ENCODE assay signal across 11 cellular contexts in the genomic region with DNA sequence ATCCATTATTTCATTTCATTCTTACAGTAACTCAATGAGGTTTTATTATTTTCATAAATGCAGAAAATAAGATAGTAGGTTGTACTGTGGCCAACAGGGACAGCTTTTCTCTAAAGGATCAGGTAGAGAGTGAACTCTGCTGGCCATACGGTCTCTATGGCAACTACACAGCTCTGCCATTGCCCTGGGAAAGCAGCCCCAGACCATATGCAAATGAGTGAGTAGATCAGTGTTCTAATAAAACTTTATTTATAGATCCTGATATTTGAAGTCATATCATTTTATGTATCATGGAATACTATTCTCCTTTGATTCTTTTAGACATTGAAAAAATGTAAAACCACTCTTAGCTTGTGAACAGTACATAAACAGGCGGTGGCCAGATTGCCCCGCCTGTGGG.
DNase-seq lines count a peak whose midpoint lies in the region; ATAC-seq, FAIRE-seq and TF ChIP-seq lines count a peak whose summit lies in the region.
"Had no signal": no experiment of that assay in that cellular context is flagged by ENCODE, and none has a peak within 500 bp of the region (broad histone marks: within the 10 kb centered on the region; RNA-seq: fewer than 3 reads in every experiment).

No MANE protein-coding gene starts in this region.

- H3K27me3 ChIP-seq in lower lobe of right lung (ENCODE audit: low read depth) (no peaks in the 10 kb centered on the region), thyroid gland (no peaks in the 10 kb centered on the region)

- TF ChIP-seq CTCF in MCF 10A (IDR thresholded peaks at IDR 0.05; ENCODE audit: unreplicated experiment) (no peak), lower lobe of right lung (IDR thresholded peaks at IDR 0.05) (no peak), thyroid gland (IDR thresholded peaks at IDR 0.05) (no peak), GM13977 (IDR thresholded peaks at IDR 0.05; ENCODE audit: extremely low read depth, insufficient read depth, missing control alignments) (no peak)

- CTCF ChIA-PET in MCF 10A (lab: Yijun Ruan, JAX) = interaction anchor here (0.6 to 2.3 kb wide), 12 partner anchors 9 to 328 kb away, joined by 3 to 11 read pairs (median 4); no protein-coding TSS in a partner anchor

- in situ Hi-C loops in GM13977 (cut with MboI; ENCODE audit: low pct_unique_long_range_greater_than_20kb, low sequenced_read_pairs, unreplicated experiment) = no loop called here

- no peaks in the 10 kb centered on the region for H3K36me3 Mint-ChIP-seq in MCF 10A (ENCODE audit: insufficient read depth, unreplicated experiment)
- H3K36me3 Mint-ChIP-seq: activated naive CD8-positive, alpha-beta T cell had no signal

- peak overlapping the region; percentile 83 for H3K27ac Mint-ChIP-seq in MCF 10A (ENCODE audit: low read depth, unreplicated experiment)
- H3K27ac Mint-ChIP-seq: activated naive CD8-positive, alpha-beta T cell had no signal

- peak in 1 of 2 donors; percentile 34 for ATAC-seq in lower lobe of right lung

- DNase-seq in SIG-M5 treated with dmso at 0.1 percent for 504 hours (lab: John Stamatoyannopoulos, UW; ENCODE audit: unreplicated experiment) (peak; percentile 41), SIG-M5 (lab: John Stamatoyannopoulos, UW) (no peak), MCF 10A (ENCODE audit: unreplicated experiment) (peak; percentile 43), lower lobe of right lung (no peak), thyroid gland (no peak), GM12892 (ENCODE audit: insufficient read length) (no peak), hepatic stellate cell (ENCODE audit: low spot score) (no peak), GM13977 (ENCODE audit: low spot score) (no peak)
- DNase-seq: NCI-H2171; stimulated activated CD4-positive, alpha-beta T cell treated with anti-CD3 and anti-CD28 coated beads, Interleukin-4, amount 100 ng/mL, for 1 hour had no signal

- H3K27me3 Mint-ChIP-seq in MCF 10A (ENCODE audit: insufficient read depth, unreplicated experiment) = no peaks in the 10 kb centered on the region

- H3K4me3 ChIP-seq in lower lobe of right lung (peak overlapping the region; percentile 14), thyroid gland (replicated peaks in 1 of 3) (peak overlapping the region in 1 of 3 donors; percentile 5)

- peaks cover 23% of the 10 kb centered on the region for H3K4me1 ChIP-seq in lower lobe of right lung
- peaks cover 37 to 46% of the 10 kb centered on the region in 2 donors for H3K4me1 ChIP-seq in thyroid gland

- TF ChIP-seq POLR2A in thyroid gland (IDR thresholded peaks at IDR 0.05) (no peak), GM12892 (IDR thresholded peaks at IDR 0.05; ENCODE audit: low read depth, low read length) (no peak)

- H3K27ac ChIP-seq in lower lobe of right lung = peak overlapping the region; percentile 80
- H3K27ac ChIP-seq in thyroid gland = peak overlapping the region; percentile 87 to 98 (median 95)

- no peaks in the 10 kb centered on the region for H3K9me3 Mint-ChIP-seq in MCF 10A (ENCODE audit: unreplicated experiment)

- no peaks in the 10 kb centered on the region for H3K36me3 ChIP-seq in lower lobe of right lung
- H3K36me3 ChIP-seq in thyroid gland = no peaks in the 10 kb centered on the region

- BruUV-seq in MCF 10A (replicated peaks; lab: Mats Ljungman, UMichigan) = no TSS peak

- H3K9me3 ChIP-seq in lower lobe of right lung (no peaks in the 10 kb centered on the region), thyroid gland (no peaks in the 10 kb centered on the region)

- H3K4me3 Mint-ChIP-seq in MCF 10A (ENCODE audit: unreplicated experiment) = peak overlapping the region; percentile 65

- no peak for FAIRE-seq in GM12892 (lab: Jason Lieb, UNC)

- POLR2A ChIA-PET in MCF 10A (lab: Yijun Ruan, JAX) = interaction anchor here (0.6 to 4.2 kb wide), 20 partner anchors 9 to 320 kb away, joined by 3 to 28 read pairs (median 6); partner anchors contain the start of gene RREB1

- peaks cover 24% of the 10 kb centered on the region for H3K4me1 Mint-ChIP-seq in MCF 10A (ENCODE audit: insufficient read depth, unreplicated experiment)

- 80 to 89% methylated on average over 3 of the region's 3 CpGs for WGBS in thyroid gland, 2 donors

- intact Hi-C loops in MCF 10A (cut with micrococcal nuclease) = loop anchor here (2.0 to 10.0 kb wide), 4 partner anchors 190 to 327 kb away; no protein-coding TSS in a partner anchor
- intact Hi-C loops in lower lobe of right lung (cut with DNase I) = no loop called here
- intact Hi-C loops in thyroid gland (cut with DNase I) = no loop called here

Comparison
In these comparisons a context has a peak if more than half of its experiments do, and no peak if none do; other contexts are left out.
1. DNase-seq: peak in SIG-M5 treated with dmso at 0.1 percent for 504 hours (single experiment) and MCF 10A (single experiment); none in SIG-M5 (single experiment), lower lobe of right lung (single experiment), thyroid gland (0 of 2), GM12892 (single experiment), hepatic stellate cell (single experiment) and GM13977 (single experiment).